ENCODE assay signal across 18 cellular contexts in the genomic region with DNA sequence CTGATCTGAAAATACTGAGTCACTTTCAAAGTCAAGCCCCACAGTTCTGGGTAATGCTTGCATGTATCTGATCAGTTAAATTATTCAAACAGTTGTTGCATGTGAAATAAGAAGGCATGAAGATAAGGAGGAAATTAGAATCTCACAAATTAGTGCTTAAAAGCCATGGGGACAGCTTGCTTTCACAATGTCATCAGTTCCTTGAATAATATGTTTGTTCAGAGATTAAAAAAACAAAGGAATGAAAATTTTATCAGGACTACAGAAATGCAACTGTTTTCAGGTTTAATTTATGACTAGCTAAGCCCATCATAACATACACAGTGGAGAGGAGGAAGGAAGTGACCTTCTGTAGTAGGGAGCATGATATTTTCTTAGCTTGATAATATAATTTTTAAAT.
DNase-seq lines count a peak whose midpoint lies in the region; TF ChIP-seq lines count a peak whose summit lies in the region.
"Had no signal": no experiment of that assay in that cellular context is flagged by ENCODE, and none has a peak within 500 bp of the region (broad histone marks: within the 10 kb centered on the region; RNA-seq: fewer than 3 reads in every experiment).

No MANE protein-coding gene starts in this region.

- H3K27ac ChIP-seq in hepatocyte = peak overlapping the region; percentile 24
- H3K27ac ChIP-seq in osteoblast (ENCODE audit: low read depth, low read length) = no peak overlapping the region
- H3K27ac ChIP-seq: 22Rv1, A549, C4-2B, GM23248 had no signal

- H3K4me2 ChIP-seq in hepatocyte (peak overlapping the region; percentile 67), osteoblast (ENCODE audit: insufficient read depth, low read length) (no peak overlapping the region)
- H3K4me2 ChIP-seq: A549 had no signal

- no peaks in the 10 kb centered on the region for H4K20me1 ChIP-seq in hepatocyte (ENCODE audit: insufficient read depth, poor library complexity, severe bottlenecking)
- H4K20me1 ChIP-seq in osteoblast (ENCODE audit: insufficient read depth, low read length) = no peaks in the 10 kb centered on the region

- peak; percentile 1 for DNase-seq in DMS53 (lab: John Stamatoyannopoulos, UW)
- no peak for DNase-seq in DMS53 treated with DMSO at 0.1 percent for 48 hours (lab: John Stamatoyannopoulos, UW; ENCODE audit: unreplicated experiment)
- peak; percentile 14 for DNase-seq in NCI-H2081 treated with DMSO at 0.1 percent for 48 hours (lab: John Stamatoyannopoulos, UW)
- DNase-seq in hepatocyte (ENCODE audit: low spot score) = no peak
- DNase-seq in stimulated activated naive CD4-positive, alpha-beta T cell (lab: John Stamatoyannopoulos, UW) = no peak
- DNase-seq in osteoblast (ENCODE audit: insufficient read length, low spot score, missing footprints) = no peak
- no peak for DNase-seq in ecto neural progenitor cell (ENCODE audit: low spot score)
- DNase-seq: AML-193; CD4-positive, alpha-beta T cell; DMS153; DND-41; EL; GM23248 had no signal

- H3K9me3 ChIP-seq in hepatocyte (ENCODE audit: low read depth) (no peaks in the 10 kb centered on the region), osteoblast (ENCODE audit: low read depth, low read length) (no peaks in the 10 kb centered on the region)
- H3K9me3 ChIP-seq: A549, HAP-1 had no signal

- H3K27me3 ChIP-seq in hepatocyte (no peaks in the 10 kb centered on the region), osteoblast (ENCODE audit: insufficient read depth, low read length) (no peaks in the 10 kb centered on the region)

- H3K36me3 ChIP-seq in hepatocyte (replicated peaks; ENCODE audit: insufficient read depth, low read depth) (no peaks in the 10 kb centered on the region), osteoblast (ENCODE audit: insufficient read depth, low read length) (no peaks in the 10 kb centered on the region)
- H3K36me3 ChIP-seq: HAP-1 had no signal

- H3K4me1 ChIP-seq in hepatocyte (ENCODE audit: insufficient read depth) (peaks cover 4% of the 10 kb centered on the region), osteoblast (ENCODE audit: insufficient read depth, low read length) (no peaks in the 10 kb centered on the region)
- H3K4me1 ChIP-seq: A549 had no signal

- no peak overlapping the region for H2AFZ ChIP-seq in hepatocyte
- H2AFZ ChIP-seq in osteoblast (ENCODE audit: low read length) = no peak overlapping the region
- H2AFZ ChIP-seq: GM23248 had no signal

- H3K9me2 ChIP-seq in hepatocyte (replicated peaks; ENCODE audit: insufficient read depth) = no peaks in the 10 kb centered on the region

- H3K79me2 ChIP-seq in hepatocyte (peaks cover 8% of the 10 kb centered on the region), osteoblast (ENCODE audit: insufficient read depth, low read length) (no peaks in the 10 kb centered on the region)

- no peak for TF ChIP-seq CTCF in hepatocyte (IDR thresholded peaks at IDR 0.05; ENCODE audit: poor library complexity)
- TF ChIP-seq CTCF in osteoblast (IDR thresholded peaks at IDR 0.05; ENCODE audit: extremely low read depth, low read depth, low read length) = no peak

- no peak overlapping the region for H3K4me3 ChIP-seq in hepatocyte
- no peak overlapping the region for H3K4me3 ChIP-seq in osteoblast (ENCODE audit: insufficient read depth, low read length)
- H3K4me3 ChIP-seq: A549, GM12878, GM23248, HAP-1 had no signal

Comparison
In these comparisons a context has a peak if more than half of its experiments do, and no peak if none do; other contexts are left out.
1. DNase-seq: peak in DMS53 (single experiment) and NCI-H2081 treated with DMSO at 0.1 percent for 48 hours (single experiment); none in DMS53 treated with DMSO at 0.1 percent for 48 hours (single experiment), hepatocyte (single experiment), stimulated activated naive CD4-positive, alpha-beta T cell (0 of 6), osteoblast (single experiment) and ecto neural progenitor cell (single experiment).